ENCODE assay signal across 14 cellular contexts in the genomic region with DNA sequence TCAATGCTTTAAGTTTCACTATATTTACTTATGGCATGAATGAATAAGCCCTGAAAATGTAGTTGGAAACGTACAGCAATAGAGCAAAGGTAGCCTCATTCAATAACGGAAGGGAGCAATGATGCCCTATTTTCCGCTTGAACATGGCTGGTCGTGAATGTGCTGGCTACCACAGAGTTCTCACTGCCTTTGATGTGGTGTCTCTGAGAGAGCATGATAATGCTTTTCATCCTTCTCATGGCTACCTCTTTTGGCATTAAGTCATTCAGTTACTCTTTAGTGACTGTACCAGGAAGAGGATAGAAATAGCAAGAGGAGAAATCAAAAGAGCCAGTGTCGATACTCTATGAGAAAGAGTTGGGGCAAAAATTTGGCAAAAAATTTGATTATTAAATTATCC.
DNase-seq lines count a peak whose midpoint lies in the region; ATAC-seq and TF ChIP-seq lines count a peak whose summit lies in the region.
"Had no signal": no experiment of that assay in that cellular context is flagged by ENCODE, and none has a peak within 500 bp of the region (broad histone marks: within the 10 kb centered on the region; RNA-seq: fewer than 3 reads in every experiment).

No MANE protein-coding gene starts in this region.

- no peaks in the 10 kb centered on the region for H3K9me3 Mint-ChIP-seq in CD4-positive, alpha-beta T cell
- H3K9me3 Mint-ChIP-seq in endothelial cell (ENCODE audit: unreplicated experiment) = no peaks in the 10 kb centered on the region
- H3K9me3 Mint-ChIP-seq: H9 had no signal

- H3K4me1 Mint-ChIP-seq in CD4-positive, alpha-beta T cell (ENCODE audit: low read depth) = peaks cover 29% of the 10 kb centered on the region
- peaks cover 25% of the 10 kb centered on the region for H3K4me1 Mint-ChIP-seq in endothelial cell (ENCODE audit: unreplicated experiment)

- ATAC-seq in CD4-positive, alpha-beta T cell (ENCODE audit: poor library complexity) = peak; percentile 79
- ATAC-seq in GM19463 (IDR thresholded peaks at IDR 0.05; ENCODE audit: unreplicated experiment) = peak; percentile 73
- no peak for ATAC-seq in GM21825 (IDR thresholded peaks at IDR 0.05; ENCODE audit: unreplicated experiment)
- ATAC-seq: HepG2 had no signal

- H3K9me3 ChIP-seq in CD4-positive, alpha-beta T cell (ENCODE audit: control insufficient read depth, low read length) = no peaks in the 10 kb centered on the region
- H3K9me3 ChIP-seq: BE2C had no signal

- H3K36me3 Mint-ChIP-seq in CD4-positive, alpha-beta T cell (ENCODE audit: low read depth) = peaks cover 9% of the 10 kb centered on the region
- peaks cover 8% of the 10 kb centered on the region for H3K36me3 Mint-ChIP-seq in endothelial cell (ENCODE audit: low read depth, unreplicated experiment)

- H3K27me3 Mint-ChIP-seq in CD4-positive, alpha-beta T cell = no peaks in the 10 kb centered on the region
- peaks cover 13% of the 10 kb centered on the region for H3K27me3 Mint-ChIP-seq in endothelial cell (ENCODE audit: unreplicated experiment)
- H3K27me3 Mint-ChIP-seq: progenitor cell of endocrine pancreas had no signal

- CTCF ChIA-PET in CD4-positive, alpha-beta T cell (lab: Charles Lee) = no interaction called here

- H3K27ac ChIP-seq in CD4-positive, alpha-beta T cell (ENCODE audit: low read depth, low read length) = no peak overlapping the region
- H3K27ac ChIP-seq: brain microvascular endothelial cell had no signal

- peak overlapping the region; percentile 32 for H3K4me3 Mint-ChIP-seq in CD4-positive, alpha-beta T cell
- no peak overlapping the region for H3K4me3 Mint-ChIP-seq in endothelial cell (ENCODE audit: unreplicated experiment)
- H3K4me3 Mint-ChIP-seq: H9 had no signal

- POLR2A ChIA-PET in CD4-positive, alpha-beta T cell (lab: Charles Lee) = interaction anchor here (1.1 kb wide), 1 partner anchor 20 kb away, joined by 5 read pairs; no protein-coding TSS in a partner anchor

- intact Hi-C loops in CD4-positive, alpha-beta T cell (cut with DNase I, micrococcal nuclease) = loop anchor here in 1 of 2 experiments (2.0 kb wide), 1 partner anchor 19 kb away; no protein-coding TSS in a partner anchor

- peak overlapping the region; percentile 16 for H3K27ac Mint-ChIP-seq in CD4-positive, alpha-beta T cell
- peak overlapping the region; percentile 4 for H3K27ac Mint-ChIP-seq in endothelial cell (ENCODE audit: unreplicated experiment)
- H3K27ac Mint-ChIP-seq: H9, progenitor cell of endocrine pancreas had no signal

- DNase-seq in CD4-positive, alpha-beta T cell = peak in 2 of 10 experiments; percentile 16 to 23
- peak; percentile 36 to 41 for DNase-seq in activated CD4-positive, alpha-beta T cell treated with anti-CD3 and anti-CD28 coated beads, Interleukin-2, amount 50 U/mL, for 4 hours
- no peak for DNase-seq in endothelial cell (ENCODE audit: low spot score)
- no peak for DNase-seq in midbrain (lab: John Stamatoyannopoulos, UW)
- DNase-seq in DMS79 (lab: John Stamatoyannopoulos, UW) = no peak
- DNase-seq in NK-92 treated with Interleukin-12 subunit alpha and Interleukin-12 subunit beta, amount 100 ng/mL, for 24 hours (lab: John Stamatoyannopoulos, UW) = no peak
- DNase-seq: BE2C, brain microvascular endothelial cell, H9, SW 1271 had no signal

- H3K27me3 ChIP-seq in CD4-positive, alpha-beta T cell (ENCODE audit: control insufficient read depth, insufficient read depth, low read length) = no peaks in the 10 kb centered on the region
- H3K27me3 ChIP-seq: BE2C, brain microvascular endothelial cell had no signal

- no peak for TF ChIP-seq CTCF in CD4-positive, alpha-beta T cell (IDR thresholded peaks at IDR 0.05)
- no peak for TF ChIP-seq CTCF in endothelial cell (IDR thresholded peaks at IDR 0.05; ENCODE audit: unreplicated experiment)

Comparison
In these comparisons a context has a peak if more than half of its experiments do, and no peak if none do; other contexts are left out.
1. DNase-seq: peak in activated CD4-positive, alpha-beta T cell treated with anti-CD3 and anti-CD28 coated beads, Interleukin-2, amount 50 U/mL, for 4 hours (2 of 2); none in endothelial cell (single experiment), midbrain (single experiment), DMS79 (single experiment) and NK-92 treated with Interleukin-12 subunit alpha and Interleukin-12 subunit beta, amount 100 ng/mL, for 24 hours (single experiment).